ENCODE assay signal across 8 cellular contexts in the genomic region with DNA sequence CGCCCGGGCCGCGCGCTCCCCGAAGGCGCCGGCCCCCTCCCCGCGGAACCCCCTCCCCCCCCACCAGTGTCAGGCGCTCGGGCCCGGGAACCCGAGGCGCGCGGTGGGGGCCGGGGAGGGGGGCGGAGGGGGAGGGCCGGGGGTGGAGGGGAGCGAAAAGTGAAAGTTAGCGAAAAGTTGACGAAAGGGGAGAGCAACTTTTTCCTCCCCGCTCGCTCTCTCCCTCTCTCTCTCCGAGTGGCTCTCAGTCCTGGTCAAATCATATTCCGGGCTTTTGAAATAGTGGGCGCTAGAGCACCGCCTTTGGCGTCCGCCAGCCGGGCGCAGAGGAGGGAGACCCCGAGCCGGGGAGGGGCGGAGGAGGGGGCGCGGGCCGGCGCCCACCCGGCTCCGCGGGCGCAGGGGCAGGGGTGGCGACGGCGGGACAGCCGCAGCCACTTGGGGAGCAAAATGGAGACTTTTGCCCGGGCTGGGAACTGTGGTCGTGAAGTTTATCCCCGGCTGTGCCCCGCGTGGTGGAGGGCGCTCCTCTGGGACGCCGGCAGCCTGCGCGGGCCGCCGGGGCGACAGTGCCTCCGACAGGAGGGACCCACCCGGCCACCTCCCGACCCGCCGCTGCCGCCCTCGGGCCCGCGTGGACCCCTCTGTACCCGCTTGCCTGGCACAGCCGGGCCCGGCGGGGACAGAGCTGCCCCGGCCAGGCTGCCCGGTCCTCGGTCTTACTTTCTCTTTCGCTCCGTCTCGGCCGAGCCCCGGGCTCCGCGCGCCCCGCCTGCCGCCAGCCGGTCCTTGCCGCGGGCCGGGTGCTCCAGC. TPM values are rescaled to one million over a fixed set of nuclear protein-coding genes. Genes with fewer than 3 reads are reported as not detected.
DNase-seq lines count a peak whose midpoint lies in the region; ATAC-seq lines count a peak whose summit lies in the region.

No MANE protein-coding gene starts in this region.

- peak overlapping the region; percentile 64 for H3K4me3 Mint-ChIP-seq in activated naive CD8-positive, alpha-beta T cell treated with anti-CD3 and anti-CD28 coated beads, Interleukin-2, amount 10 ng/mL, durations not matched to agents 7 days and 5 days

- DNase-seq in ACHN (peak; percentile 53), H7 (peak; percentile 89), left cardiac atrium (peak; percentile 45), pons (ENCODE audit: low spot score) (peak; percentile 55), CD1c-positive myeloid dendritic cell (ENCODE audit: extremely low spot score) (no peak), GOT3 (lab: John Stamatoyannopoulos, UW) (no peak)
- DNase-seq in activated naive CD8-positive, alpha-beta T cell treated with anti-CD3 and anti-CD28 coated beads, Interleukin-2, amount 10 ng/mL, durations not matched to agents 7 days and 5 days, result peak; percentile 51

- peaks cover 2% of the 10 kb centered on the region for H3K4me1 Mint-ChIP-seq in activated naive CD8-positive, alpha-beta T cell treated with anti-CD3 and anti-CD28 coated beads, Interleukin-2, amount 10 ng/mL, durations not matched to agents 7 days and 5 days

- H3K4me3 ChIP-seq in H7 (ENCODE audit: insufficient read depth, low read depth, low read length), result peak overlapping the region; percentile 43

- in situ Hi-C loops in ACHN (cut with HindIII; ENCODE audit: low pct_ligation_motif_present, low pct_unique_long_range_greater_than_20kb, low sequenced_read_pairs), result no loop called here

- peaks cover 93% of the 10 kb centered on the region for H3K27me3 ChIP-seq in H7 (ENCODE audit: control insufficient read depth, insufficient read depth, low read length)

- H3K27me3 Mint-ChIP-seq in activated naive CD8-positive, alpha-beta T cell treated with anti-CD3 and anti-CD28 coated beads, Interleukin-2, amount 10 ng/mL, durations not matched to agents 7 days and 5 days, result peaks cover 37% of the 10 kb centered on the region

- H3K36me3 ChIP-seq in H7 (replicated peaks; ENCODE audit: control insufficient read depth, insufficient read depth, low read length), result no peaks in the 10 kb centered on the region

- H3K27ac Mint-ChIP-seq in activated naive CD8-positive, alpha-beta T cell treated with anti-CD3 and anti-CD28 coated beads, Interleukin-2, amount 10 ng/mL, durations not matched to agents 7 days and 5 days, result no peak overlapping the region

- H3K9me3 Mint-ChIP-seq in activated naive CD8-positive, alpha-beta T cell treated with anti-CD3 and anti-CD28 coated beads, Interleukin-2, amount 10 ng/mL, durations not matched to agents 7 days and 5 days, result no peaks in the 10 kb centered on the region

- intact Hi-C loops in left cardiac atrium (cut with DNase I), result loop anchor here (10.0 kb wide), 2 partner anchors 215 to 335 kb away; no protein-coding TSS in a partner anchor

- POLR2A ChIA-PET in activated naive CD8-positive, alpha-beta T cell treated with anti-CD3 and anti-CD28 coated beads, Interleukin-2, amount 10 ng/mL, durations not matched to agents 7 days and 5 days (lab: Charles Lee), result no interaction called here

- peak; percentile 12 for ATAC-seq in activated naive CD8-positive, alpha-beta T cell treated with anti-CD3 and anti-CD28 coated beads, Interleukin-2, amount 10 ng/mL, durations not matched to agents 7 days and 5 days (ENCODE audit: low read depth)
- ATAC-seq in left cardiac atrium (peak; percentile 60 to 76), GM19324 (IDR thresholded peaks at IDR 0.05; ENCODE audit: low FRiP score, unreplicated experiment) (no peak)

- no peaks in the 10 kb centered on the region for H3K36me3 Mint-ChIP-seq in activated naive CD8-positive, alpha-beta T cell treated with anti-CD3 and anti-CD28 coated beads, Interleukin-2, amount 10 ng/mL, durations not matched to agents 7 days and 5 days

RNA-seq across cellular contexts. Expression of a gene that starts 0.7 kb away (rescaled TPM):
- total RNA-seq in H7 (2014; rRNA removed; shearing (Covaris generic)), result 0.69 and 1.1 TPM in 2 replicates
- total RNA-seq in activated naive CD8-positive, alpha-beta T cell treated with anti-CD3 and anti-CD28 coated beads, Interleukin-2, amount 10 ng/mL, durations not matched to agents 7 days and 5 days, result not detected
- 1 to 10 TPM in 1 of 2 donors, under 1 TPM in 1; 0.99 to 1.2 TPM for total RNA-seq in left cardiac atrium

RNA-seq across cellular contexts. Expression of a gene that starts 48.4 kb away (rescaled TPM):
- 0.21 TPM in 1 of 2 replicates, not detected in the other for total RNA-seq in H7 (2014; rRNA removed; shearing (Covaris generic))
- total RNA-seq in activated naive CD8-positive, alpha-beta T cell treated with anti-CD3 and anti-CD28 coated beads, Interleukin-2, amount 10 ng/mL, durations not matched to agents 7 days and 5 days, result not detected
- not detected for total RNA-seq in left cardiac atrium

Comparison
In these comparisons a context has a peak if more than half of its experiments do, and no peak if none do; other contexts are left out.
1. DNase-seq: peak in ACHN (single experiment), H7 (single experiment), activated naive CD8-positive, alpha-beta T cell treated with anti-CD3 and anti-CD28 coated beads, Interleukin-2, amount 10 ng/mL, durations not matched to agents 7 days and 5 days (single experiment), left cardiac atrium (single experiment) and pons (single experiment); none in CD1c-positive myeloid dendritic cell (single experiment) and GOT3 (single experiment).